Comparison of ENCODE assay signal across 17 cellular contexts in the genomic region with DNA sequence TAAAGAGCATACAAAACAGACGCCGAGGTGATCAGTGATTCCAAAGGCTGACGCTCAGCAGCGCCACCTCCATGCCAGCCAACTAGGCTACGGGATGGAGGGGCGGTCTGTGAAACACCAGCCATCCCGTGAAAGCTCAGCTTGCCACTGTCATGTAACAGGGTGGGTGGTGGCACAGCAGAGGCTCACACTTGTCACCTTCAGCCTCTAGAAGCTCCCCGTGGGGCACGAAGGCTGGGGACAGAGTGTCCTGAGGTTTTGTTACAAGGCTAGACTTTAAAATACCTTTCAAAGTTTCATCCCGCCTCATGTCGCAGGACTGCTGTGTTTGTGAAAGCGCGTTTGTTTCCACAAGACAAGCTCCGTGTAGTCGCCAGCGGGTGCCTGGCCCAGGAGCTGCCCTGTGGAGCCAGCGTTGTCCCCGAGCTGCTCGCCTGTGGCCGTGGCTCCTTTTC. TPM values are rescaled to one million over a fixed set of nuclear protein-coding genes. Genes with fewer than 3 reads are reported as not detected.
DNase-seq lines count a peak whose midpoint lies in the region; ATAC-seq, FAIRE-seq and TF ChIP-seq lines count a peak whose summit lies in the region.
"Had no signal": no experiment of that assay in that cellular context is flagged by ENCODE, and none has a peak within 500 bp of the region (broad histone marks: within the 10 kb centered on the region; RNA-seq: fewer than 3 reads in every experiment).

No MANE protein-coding gene starts in this region.

- H3K79me2 ChIP-seq in K562 (ENCODE audit: control insufficient read depth, insufficient read depth, low read length) (no peaks in the 10 kb centered on the region), osteoblast (ENCODE audit: insufficient read depth, low read length) (peaks cover 90% of the 10 kb centered on the region)

- no peak overlapping the region for H3K4me3 ChIP-seq in BLaER1 treated with 17β-estradiol and CSF1 and Interleukin-3, amounts not matched to agents 10 nM and 100 nM
- H3K4me3 ChIP-seq in HEK293 (ENCODE audit: low read depth, low read length) (no peak overlapping the region), K562 (no peak overlapping the region), osteoblast (ENCODE audit: insufficient read depth, low read length) (no peak overlapping the region)

- peak overlapping the region in 4 of 11 experiments; percentile 36 to 69 (median 58); a peak in 6 of 22 replicates for H3K27ac ChIP-seq in BLaER1 treated with 17β-estradiol and CSF1 and Interleukin-3, amounts not matched to agents 10 nM and 100 nM
- H3K27ac ChIP-seq in HEK293 (ENCODE audit: extremely low read depth, low read depth, low read length), result no peak overlapping the region
- no peak overlapping the region for H3K27ac ChIP-seq in K562 (ENCODE audit: extremely low read depth, low read depth, low read length)
- H3K27ac ChIP-seq in osteoblast (ENCODE audit: low read depth, low read length), result no peak overlapping the region
- H3K27ac ChIP-seq in foreskin keratinocyte, result no peak overlapping the region
- H3K27ac ChIP-seq: HL-60 had no signal

- ATAC-seq in K562, result no peak
- no peak for ATAC-seq in foreskin keratinocyte
- ATAC-seq in GM19023 (IDR thresholded peaks at IDR 0.05; ENCODE audit: unreplicated experiment), result no peak

- no peaks in the 10 kb centered on the region for H3K9me3 ChIP-seq in BLaER1 treated with 17β-estradiol and CSF1 and Interleukin-3, amounts not matched to agents 10 nM and 100 nM (replicated peaks in 1 of 11)
- H3K9me3 ChIP-seq in HEK293 (ENCODE audit: control insufficient read depth, insufficient read depth, low read depth, low read length) (no peaks in the 10 kb centered on the region), K562 (replicated peaks; ENCODE audit: control insufficient read depth, insufficient read depth, low read depth, low read length) (no peaks in the 10 kb centered on the region), osteoblast (ENCODE audit: low read depth, low read length) (no peaks in the 10 kb centered on the region)

- H2AFZ ChIP-seq in K562 (ENCODE audit: low read depth, low read length) (no peak overlapping the region), osteoblast (ENCODE audit: low read length) (no peak overlapping the region)

- TF ChIP-seq RAD21 in K562 (CRISPR knock-in tag; conservative IDR thresholded peaks at IDR 0.05 in 1 of 2, IDR thresholded peaks at IDR 0.05 in 1 of 2), result no peak

- H3K4me2 ChIP-seq in BLaER1 treated with 17β-estradiol and CSF1 and Interleukin-3, amounts not matched to agents 10 nM and 100 nM, result peak overlapping the region; percentile 5 to 89 (median 72); a peak in 17 of 22 replicates
- H3K4me2 ChIP-seq in K562 (ENCODE audit: insufficient read depth, low read length) (no peak overlapping the region), osteoblast (ENCODE audit: insufficient read depth, low read length) (no peak overlapping the region)

- peak; percentile 31; the same call in 1 of the 2 replicates for TF ChIP-seq CTCF in HEK293 (tag by site-specific recombination; IDR thresholded peaks at IDR 0.05)
- no peak for TF ChIP-seq CTCF in K562 (IDR thresholded peaks at IDR 0.05 in 2 of 3, conservative IDR thresholded peaks at IDR 0.05 in 1 of 3; ENCODE audit: insufficient read depth in 2 of 3, low read depth in 1 of 3, low read length in 3 of 3)
- TF ChIP-seq CTCF in osteoblast (IDR thresholded peaks at IDR 0.05; ENCODE audit: extremely low read depth, low read depth, low read length), result no peak
- TF ChIP-seq CTCF in foreskin keratinocyte (conservative IDR thresholded peaks at IDR 0.05), result no peak

- BruUV-seq in K562 (replicated peaks; lab: Mats Ljungman, UMichigan), result TSS peak; percentile 16

- no peak for TF ChIP-seq EP300 in K562 (IDR thresholded peaks at IDR 0.05; ENCODE audit: low read length)

- POLR2A ChIA-PET in HEK293 (lab: Yijun Ruan, JAX), result interaction anchor here (1.4 kb wide), 1 partner anchor 21 kb away, joined by 6 read pairs; a partner anchor contains a TSS
- POLR2A ChIA-PET in K562 (lab: Yijun Ruan, JAX), result interaction anchor here (0.9 to 1.5 kb wide), 2 partner anchors 8 to 14 kb away, joined by 3 to 4 read pairs; no protein-coding TSS in a partner anchor

- H3K9ac ChIP-seq in BLaER1 treated with 17β-estradiol and CSF1 and Interleukin-3, amounts not matched to agents 10 nM and 100 nM, result peak overlapping the region in 8 of 11 experiments; percentile 2 to 45 (median 36); a peak in 9 of 22 replicates
- no peak overlapping the region for H3K9ac ChIP-seq in K562 (ENCODE audit: insufficient read depth in 1 of 2, low read depth in 2 of 2, low read length in 2 of 2)

- FAIRE-seq in K562 (lab: Jason Lieb, UNC), result no peak
- FAIRE-seq: colon, H54 had no signal

- H4K20me1 ChIP-seq in BLaER1 treated with 17β-estradiol and CSF1 and Interleukin-3, amounts not matched to agents 10 nM and 100 nM, result peaks cover 92 to 100% (median 97%) of the 10 kb centered on the region in 11 experiments
- H4K20me1 ChIP-seq in K562 (replicated peaks; ENCODE audit: control insufficient read depth, insufficient read depth, low read length), result no peaks in the 10 kb centered on the region; the same call in 1 of the 2 replicates
- peaks cover 18% of the 10 kb centered on the region for H4K20me1 ChIP-seq in osteoblast (ENCODE audit: insufficient read depth, low read length)

- H3K36me3 ChIP-seq in BLaER1 treated with 17β-estradiol and CSF1 and Interleukin-3, amounts not matched to agents 10 nM and 100 nM, result peaks cover 49 to 96% (median 69%) of the 10 kb centered on the region in 11 experiments
- H3K36me3 ChIP-seq in HEK293 (ENCODE audit: control insufficient read depth in 2 of 2, insufficient read depth in 1 of 2, low read length in 2 of 2) (peaks cover 14 to 69% of the 10 kb centered on the region in 2 experiments; a peak in 2 of 3 replicates), K562 (ENCODE audit: control insufficient read depth, insufficient read depth, low read length) (peaks cover 61% of the 10 kb centered on the region; the same call in 2 of the 3 replicates), osteoblast (ENCODE audit: insufficient read depth, low read length) (peaks cover 59% of the 10 kb centered on the region)

- CTCF ChIA-PET in HEK293 (lab: Yijun Ruan, JAX) (interaction anchor here (0.5 to 0.7 kb wide), 3 partner anchors 40 to 206 kb away, joined by 3 read pairs; no protein-coding TSS in a partner anchor), K562 (lab: Yijun Ruan, JAX; ENCODE audit: low intra/inter-chr PET ratio) (no interaction called here)

- WGBS in K562 (ENCODE audit: insufficient coverage, low coverage, missing lambda C conversion rate), result 89% methylated on average over 18 of the region's 20 CpGs

- peaks cover 64 to 99% (median 95%) of the 10 kb centered on the region in 10 experiments for H3K4me1 ChIP-seq in BLaER1 treated with 17β-estradiol and CSF1 and Interleukin-3, amounts not matched to agents 10 nM and 100 nM
- H3K4me1 ChIP-seq in HEK293 (ENCODE audit: control insufficient read depth, insufficient read depth, low read length) (peaks cover 11% of the 10 kb centered on the region), K562 (replicated peaks in 1 of 2; ENCODE audit: control insufficient read depth in 2 of 2, insufficient read depth in 2 of 2, low read length in 2 of 2) (peaks cover 0 to 15% of the 10 kb centered on the region in 2 experiments; a peak in 2 of 5 replicates), osteoblast (ENCODE audit: insufficient read depth, low read length) (peaks cover 1% of the 10 kb centered on the region), foreskin keratinocyte (peaks cover 9% of the 10 kb centered on the region)

- in situ Hi-C loops in K562 (cut with MboI), result no loop called here

- no peak for TF ChIP-seq POLR2A in K562 (conservative IDR thresholded peaks at IDR 0.05)

- no peaks in the 10 kb centered on the region for H3K9me1 ChIP-seq in K562 (ENCODE audit: control insufficient read depth, insufficient read depth, low read length)

- no peak for DNase-seq in K562 (ENCODE audit: extremely low read depth in 1 of 4, low spot score in 3 of 4)
- DNase-seq in osteoblast (ENCODE audit: insufficient read length, low spot score, missing footprints), result peak; percentile 64
- DNase-seq in activated CD4-positive, CD25-positive, alpha-beta regulatory T cell treated with anti-CD3 and anti-CD28 coated beads, Interleukin-2, amount 50 U/mL, for 72 hours, result no peak
- no peak for DNase-seq in foreskin keratinocyte
- DNase-seq: activated CD4-positive, alpha-beta T cell treated with anti-CD3 and anti-CD28 coated beads for 1 hour; DMS79; hippocampal formation; MV-4-11; NCI-H187 treated with DMSO at 0.1 percent for 48 hours; NCI-H446; SIG-M5 had no signal

- no peaks in the 10 kb centered on the region for H3K27me3 ChIP-seq in BLaER1 treated with 17β-estradiol and CSF1 and Interleukin-3, amounts not matched to agents 10 nM and 100 nM
- H3K27me3 ChIP-seq in K562 (ENCODE audit: control insufficient read depth in 2 of 2, insufficient read depth in 2 of 2, low read length in 2 of 2) (no peaks in the 10 kb centered on the region), osteoblast (ENCODE audit: insufficient read depth, low read length) (no peaks in the 10 kb centered on the region), foreskin keratinocyte (no peaks in the 10 kb centered on the region)

- intact Hi-C loops in K562 (cut with micrococcal nuclease), result no loop called here

RNA-seq across cellular contexts. Expression of a gene that starts 20.7 kb away (rescaled TPM):
- total RNA-seq in K562 (2011; cell fraction: chromatin; rRNA removed; ENCODE audit: low replicate concordance), result 101 and 113 TPM in 2 replicates
- total RNA-seq in K562 (2011; cell fraction: nucleolus; rRNA removed), result 61.2 and 62.1 TPM in 2 replicates
- total RNA-seq in K562 (2011; cell fraction: nucleoplasm; rRNA removed), result 38.5 and 51.0 TPM in 2 replicates
- total RNA-seq in K562 (2014; rRNA removed) (46.1 and 54.1 TPM in 2 replicates), K562 (2014; rRNA removed; fragmentation: Illumina TruSeq; extraction: Trizol) (30.2 TPM in 2 replicates), K562 (2015; rRNA removed; fragmentation: Illumina TruSeq; extraction: Trizol) (25.7 and 30.3 TPM in 2 replicates), K562 (2021) (38.2 and 41.3 TPM in 2 replicates), osteoblast (4.3 and 5.0 TPM in 2 replicates), foreskin keratinocyte (33.9 and 41.5 TPM in 2 replicates)
- polyA plus RNA-seq in K562 (2011; rRNA removed) (19.0 and 24.3 TPM in 2 replicates), K562 (2014; fragmentation: Illumina TruSeq; extraction: Trizol) (44.5 and 59.3 TPM in 2 replicates), K562 (2014; fragmentation: Nextera tagmentation; extraction: Ambion mirVana) (under 1 TPM; 0.34 to 0.38 TPM), K562 (2014; rRNA removed) (39.9 and 44.1 TPM in 2 replicates), foreskin keratinocyte (28.0 and 38.8 TPM in 2 replicates)
- 25.1 and 35.1 TPM in 2 replicates for polyA plus RNA-seq in K562 (2011; cell fraction: cytosol; rRNA removed)
- 39.2 and 66.6 TPM in 2 replicates for polyA plus RNA-seq in K562 (2011; cell fraction: nucleus; rRNA removed)
- polyA plus RNA-seq in K562 (2012), result 27.2 and 37.1 TPM in 2 replicates
- polyA minus RNA-seq in K562 (2011; rRNA and poly(A)+ RNA removed), result 15.4 and 24.3 TPM in 2 replicates
- 17.7 and 17.8 TPM in 2 replicates for polyA minus RNA-seq in K562 (2011; cell fraction: cytosol; rRNA and poly(A)+ RNA removed)
- polyA minus RNA-seq in K562 (2011; cell fraction: nucleus; rRNA and poly(A)+ RNA removed), result 19.2 and 19.5 TPM in 2 replicates

RNA-seq across cellular contexts. Expression of a gene that starts 21.0 kb away (rescaled TPM):
- 79.0 and 151 TPM in 2 replicates for total RNA-seq in K562 (2011; cell fraction: chromatin; rRNA removed; ENCODE audit: low replicate concordance)
- 69.2 and 87.8 TPM in 2 replicates for total RNA-seq in K562 (2011; cell fraction: nucleolus; rRNA removed)
- 66.9 and 68.4 TPM in 2 replicates for total RNA-seq in K562 (2011; cell fraction: nucleoplasm; rRNA removed)
- total RNA-seq in K562 (2014; rRNA removed) (16.3 and 21.1 TPM in 2 replicates), K562 (2014; rRNA removed; fragmentation: Illumina TruSeq; extraction: Trizol) (9.9 and 11.8 TPM in 2 replicates), K562 (2015; rRNA removed; fragmentation: Illumina TruSeq; extraction: Trizol) (15.0 and 15.6 TPM in 2 replicates), K562 (2021) (17.1 and 18.0 TPM in 2 replicates), osteoblast (36.9 and 39.8 TPM in 2 replicates), foreskin keratinocyte (61.4 and 68.0 TPM in 2 replicates)
- polyA plus RNA-seq in K562 (2011; rRNA removed) (23.1 and 24.3 TPM in 2 replicates), K562 (2014; fragmentation: Illumina TruSeq; extraction: Trizol) (11.9 and 14.4 TPM in 2 replicates), K562 (2014; fragmentation: Nextera tagmentation; extraction: Ambion mirVana) (1 to 10 TPM in 1 of 2 experiments, under 1 TPM in 1; 0.90 to 2.8 TPM), K562 (2014; rRNA removed) (23.1 and 25.5 TPM in 2 replicates), foreskin keratinocyte (74.5 and 79.5 TPM in 2 replicates)
- 27.7 and 35.5 TPM in 2 replicates for polyA plus RNA-seq in K562 (2011; cell fraction: cytosol; rRNA removed)
- 44.1 and 51.8 TPM in 2 replicates for polyA plus RNA-seq in K562 (2011; cell fraction: nucleus; rRNA removed)
- 15.8 and 16.8 TPM in 2 replicates for polyA plus RNA-seq in K562 (2012)
- polyA minus RNA-seq in K562 (2011; rRNA and poly(A)+ RNA removed), result 9.3 and 9.5 TPM in 2 replicates
- polyA minus RNA-seq in K562 (2011; cell fraction: cytosol; rRNA and poly(A)+ RNA removed), result 17.4 and 20.7 TPM in 2 replicates
- 16.2 and 17.8 TPM in 2 replicates for polyA minus RNA-seq in K562 (2011; cell fraction: nucleus; rRNA and poly(A)+ RNA removed)

Comparison
In these comparisons a context has a peak if more than half of its experiments do, and no peak if none do; other contexts are left out.
1. H3K4me2 ChIP-seq: peak in BLaER1 treated with 17β-estradiol and CSF1 and Interleukin-3, amounts not matched to agents 10 nM and 100 nM (11 of 11); none in K562 (single experiment) and osteoblast (single experiment).
2. H3K9ac ChIP-seq: peak in BLaER1 treated with 17β-estradiol and CSF1 and Interleukin-3, amounts not matched to agents 10 nM and 100 nM (8 of 11); none in K562 (0 of 2).